ENCODE assay signal across 14 cellular contexts in genomic region chr15:63712828-63713520, GRCh38.
DNase-seq lines count a peak whose midpoint lies in the region; ATAC-seq and TF ChIP-seq lines count a peak whose summit lies in the region.
"Had no signal": no experiment of that assay in that cellular context is flagged by ENCODE, and none has a peak within 500 bp of the region (broad histone marks: within the 10 kb centered on the region; RNA-seq: fewer than 3 reads in every experiment).

No MANE protein-coding gene starts in this region.

- no peaks in the 10 kb centered on the region for H3K27me3 Mint-ChIP-seq in CD8-positive, alpha-beta T cell (ENCODE audit: low read depth)
- no peaks in the 10 kb centered on the region for H3K27me3 Mint-ChIP-seq in T-cell
- H3K27me3 Mint-ChIP-seq: IgD-negative memory B cell had no signal

- H3K36me3 Mint-ChIP-seq in CD8-positive, alpha-beta T cell: peaks cover 52% of the 10 kb centered on the region
- H3K36me3 Mint-ChIP-seq in T-cell: peaks cover 34% of the 10 kb centered on the region

- peaks cover 30% of the 10 kb centered on the region for H3K4me1 ChIP-seq in CD8-positive, alpha-beta T cell (ENCODE audit: insufficient read depth, low read length)
- peaks cover 0 to 5% (median 0%) of the 10 kb centered on the region in 4 donors for H3K4me1 ChIP-seq in upper lobe of left lung
- H3K4me1 ChIP-seq: sigmoid colon had no signal

- CTCF ChIA-PET in CD8-positive, alpha-beta T cell (lab: Charles Lee): interaction anchor here (0.6 kb wide), 1 partner anchor 208 kb away, joined by 3 read pairs; no protein-coding TSS in a partner anchor
- CTCF ChIA-PET in T-cell (lab: Charles Lee): no interaction called here

- intact Hi-C loops in CD8-positive, alpha-beta T cell (cut with DNase I, micrococcal nuclease): no loop called here

- POLR2A ChIA-PET in CD8-positive, alpha-beta T cell (lab: Charles Lee): no interaction called here
- POLR2A ChIA-PET in T-cell (lab: Charles Lee): no interaction called here

- H3K4me3 ChIP-seq in CD8-positive, alpha-beta T cell (ENCODE audit: low read depth, low read length): no peak overlapping the region
- no peak overlapping the region for H3K4me3 ChIP-seq in upper lobe of left lung
- H3K4me3 ChIP-seq: sigmoid colon had no signal

- no peaks in the 10 kb centered on the region for H3K9me3 ChIP-seq in CD8-positive, alpha-beta T cell (ENCODE audit: low read length)
- H3K9me3 ChIP-seq in upper lobe of left lung: no peaks in the 10 kb centered on the region
- H3K9me3 ChIP-seq: sigmoid colon had no signal

- no peak for TF ChIP-seq POLR2A in upper lobe of left lung (IDR thresholded peaks at IDR 0.05)

- H3K27ac Mint-ChIP-seq in CD8-positive, alpha-beta T cell: peak overlapping the region; percentile 64
- peak overlapping the region; percentile 78 to 82 for H3K27ac Mint-ChIP-seq in T-cell
- H3K27ac Mint-ChIP-seq: CD14-positive monocyte, HFFc6 had no signal

- no peak for TF ChIP-seq EP300 in upper lobe of left lung (IDR thresholded peaks at IDR 0.05)

- H3K27me3 ChIP-seq in CD8-positive, alpha-beta T cell (ENCODE audit: insufficient read depth, low read length): no peaks in the 10 kb centered on the region
- H3K27me3 ChIP-seq in upper lobe of left lung: no peaks in the 10 kb centered on the region
- H3K27me3 ChIP-seq: sigmoid colon had no signal

- H3K4me1 Mint-ChIP-seq in CD8-positive, alpha-beta T cell (ENCODE audit: low read depth): peaks cover 22% of the 10 kb centered on the region
- peaks cover 11 to 22% (median 20%) of the 10 kb centered on the region in 3 donors for H3K4me1 Mint-ChIP-seq in T-cell

- no peak for ATAC-seq in CD8-positive, alpha-beta T cell
- ATAC-seq in GM18867 (IDR thresholded peaks at IDR 0.05; ENCODE audit: unreplicated experiment): peak; percentile 73
- ATAC-seq in HG02885 (IDR thresholded peaks at IDR 0.05; ENCODE audit: poor library complexity, unreplicated experiment): peak; percentile 71
- no peak for ATAC-seq in T-cell (replicated peaks in 1 of 4)
- no peak for ATAC-seq in upper lobe of left lung (ENCODE audit: low FRiP score in 2 of 2)

- peak overlapping the region; percentile 2 for H3K27ac ChIP-seq in CD8-positive, alpha-beta T cell (ENCODE audit: low read depth, low read length)
- H3K27ac ChIP-seq in upper lobe of left lung: peak overlapping the region in 1 of 4 donors; percentile 2
- H3K27ac ChIP-seq: sigmoid colon had no signal

- H3K36me3 ChIP-seq in CD8-positive, alpha-beta T cell (ENCODE audit: insufficient read depth, low read length): peaks cover 28% of the 10 kb centered on the region
- H3K36me3 ChIP-seq in upper lobe of left lung: peaks cover 0 to 74% (median 29%) of the 10 kb centered on the region in 4 donors

- no peaks in the 10 kb centered on the region for H3K9me3 Mint-ChIP-seq in CD8-positive, alpha-beta T cell
- no peaks in the 10 kb centered on the region for H3K9me3 Mint-ChIP-seq in T-cell
- H3K9me3 Mint-ChIP-seq: CD14-positive monocyte, HFFc6, IgD-negative memory B cell had no signal

- DNase-seq in CD8-positive, alpha-beta T cell: no peak
- DNase-seq in T-cell (no peak), UCSD-AML1 (lab: John Stamatoyannopoulos, UW; ENCODE audit: unreplicated experiment) (no peak), nucleus accumbens (lab: John Stamatoyannopoulos, UW) (no peak), GDM1 (lab: John Stamatoyannopoulos, UW) (no peak), upper lobe of left lung (no peak)
- DNase-seq: activated CD4-positive, alpha-beta T cell treated with anti-CD3 and anti-CD28 coated beads for 4 hours; HFFc6; SHP77 treated with DMSO at 0.1 percent for 48 hours; sigmoid colon had no signal

- TF ChIP-seq CTCF in CD8-positive, alpha-beta T cell (IDR thresholded peaks at IDR 0.05): no peak
- TF ChIP-seq CTCF in upper lobe of left lung (IDR thresholded peaks at IDR 0.05): no peak

- WGBS in upper lobe of left lung, 2 donors: 79 to 80% methylated on average over 6 of the region's 6 CpGs

- H3K4me3 Mint-ChIP-seq in CD8-positive, alpha-beta T cell: no peak overlapping the region
- H3K4me3 Mint-ChIP-seq in T-cell: no peak overlapping the region
- H3K4me3 Mint-ChIP-seq: CD14-positive monocyte, HFFc6 had no signal

Comparison
In these comparisons a context has a peak if more than half of its experiments do, and no peak if none do; other contexts are left out.
1. ATAC-seq: peak in GM18867 (single experiment) and HG02885 (single experiment); none in CD8-positive, alpha-beta T cell (single experiment), T-cell (0 of 4) and upper lobe of left lung (0 of 2).